18 cellular contexts compared by ENCODE assay signal in genomic region chr1:94562502-94563260, GRCh38. TPM values are rescaled to one million over a fixed set of nuclear protein-coding genes. Genes with fewer than 3 reads are reported as not detected.
DNase-seq lines count a peak whose midpoint lies in the region; ATAC-seq and TF ChIP-seq lines count a peak whose summit lies in the region.
"Had no signal": no experiment of that assay in that cellular context is flagged by ENCODE, and none has a peak within 500 bp of the region (broad histone marks: within the 10 kb centered on the region; RNA-seq: fewer than 3 reads in every experiment).

No MANE protein-coding gene starts in this region.

- H3K4me1 Mint-ChIP-seq in MCF 10A (ENCODE audit: insufficient read depth, unreplicated experiment) (peaks cover 7% of the 10 kb centered on the region), neural crest cell (peaks cover 25% of the 10 kb centered on the region)
- H3K4me1 Mint-ChIP-seq: activated T-helper 17 cell treated with anti-CD3 and anti-CD28 coated beads, Interleukin-2, amount 50 U/mL, for 72 hours; CD14-positive monocyte had no signal

- H3K9me3 Mint-ChIP-seq in MCF 10A (ENCODE audit: unreplicated experiment) (no peaks in the 10 kb centered on the region), neural crest cell (peaks cover 8% of the 10 kb centered on the region)
- H3K9me3 Mint-ChIP-seq: T-helper 1 cell treated with Interleukin-12 subunit alpha and Interleukin-12 subunit beta and Interleukin-4 antibody, amounts not matched to agents 30 μg/mL and 1 μg/mL, for 36 hours had no signal

- intact Hi-C loops in MCF 10A (cut with micrococcal nuclease) (no loop called here), breast epithelium (cut with DNase I; ENCODE audit: low total_unique reads) (loop anchor here (5.0 kb wide), 1 partner anchor 225 kb away; no protein-coding TSS in a partner anchor)

- no peaks in the 10 kb centered on the region for H3K27me3 Mint-ChIP-seq in MCF 10A (ENCODE audit: insufficient read depth, unreplicated experiment)
- H3K27me3 Mint-ChIP-seq in neural crest cell (ENCODE audit: low read depth): no peaks in the 10 kb centered on the region

- no peaks in the 10 kb centered on the region for H3K4me1 ChIP-seq in breast epithelium

- CTCF ChIA-PET in MCF 10A (lab: Yijun Ruan, JAX): no interaction called here

- DNase-seq in MCF 10A (ENCODE audit: unreplicated experiment) (no peak), breast epithelium (ENCODE audit: low spot score in 2 of 2) (no peak), neural crest cell (ENCODE audit: low read depth, low spot score) (peak; percentile 14), T-helper 1 cell (no peak), DMS153 (lab: John Stamatoyannopoulos, UW) (no peak), NAMALWA (ENCODE audit: low spot score) (no peak)
- no peak for DNase-seq in activated CD4-positive, CD25-positive, alpha-beta regulatory T cell treated with anti-CD3 and anti-CD28 coated beads, Interleukin-2, amount 50 U/mL, for 72 hours
- DNase-seq: amygdala, NCI-H1436, NCI-H226 had no signal

- no peaks in the 10 kb centered on the region for H3K27me3 ChIP-seq in breast epithelium

- H3K4me3 Mint-ChIP-seq in MCF 10A (ENCODE audit: unreplicated experiment) (no peak overlapping the region), neural crest cell (no peak overlapping the region)
- H3K4me3 Mint-ChIP-seq: activated T-helper 17 cell treated with anti-CD3 and anti-CD28 coated beads, Interleukin-2, amount 50 U/mL, for 72 hours; CD14-positive monocyte; T-helper 1 cell treated with Interleukin-12 subunit alpha and Interleukin-12 subunit beta and Interleukin-4 antibody, amounts not matched to agents 30 μg/mL and 1 μg/mL, for 36 hours; WTC11 had no signal

- H3K27ac Mint-ChIP-seq in MCF 10A (ENCODE audit: low read depth, unreplicated experiment): peak overlapping the region; percentile 52
- H3K27ac Mint-ChIP-seq in neural crest cell (ENCODE audit: unreplicated experiment): no peak overlapping the region
- H3K27ac Mint-ChIP-seq: activated T-helper 17 cell treated with anti-CD3 and anti-CD28 coated beads, Interleukin-2, amount 50 U/mL, for 72 hours; CD14-positive monocyte; T-helper 1 cell treated with Interleukin-12 subunit alpha and Interleukin-12 subunit beta and Interleukin-4 antibody, amounts not matched to agents 30 μg/mL and 1 μg/mL, for 36 hours; WTC11 had no signal

- peak; percentile 33 for ATAC-seq in esophagus mucosa
- ATAC-seq: activated T-helper 17 cell treated with anti-CD3 and anti-CD28 coated beads, Interleukin-2, amount 50 U/mL, for 72 hours; Right ventricle myocardium inferior; WTC11 had no signal

- TF ChIP-seq CTCF in MCF 10A (IDR thresholded peaks at IDR 0.05; ENCODE audit: unreplicated experiment) (no peak), breast epithelium (IDR thresholded peaks at IDR 0.05) (no peak), neural crest cell (conservative IDR thresholded peaks at IDR 0.05) (no peak)

- peak overlapping the region in 1 of 2 donors; percentile 7 for H3K27ac ChIP-seq in breast epithelium
- H3K27ac ChIP-seq: coronary artery, KMS-11 had no signal

- no peaks in the 10 kb centered on the region for H3K36me3 ChIP-seq in breast epithelium

- no TSS peak for BruUV-seq in MCF 10A (replicated peaks; lab: Mats Ljungman, UMichigan)

- POLR2A ChIA-PET in MCF 10A (lab: Yijun Ruan, JAX): interaction anchor here (0.7 to 1.6 kb wide), 4 partner anchors 13 to 177 kb away, joined by 3 to 5 read pairs (median 4); partner anchors contain the start of gene F3

- H3K4me3 ChIP-seq in breast epithelium: no peak overlapping the region
- H3K4me3 ChIP-seq: coronary artery had no signal

- H3K9me3 ChIP-seq in breast epithelium: no peaks in the 10 kb centered on the region

- no peak for TF ChIP-seq POLR2A in breast epithelium (IDR thresholded peaks at IDR 0.05)

- H3K36me3 Mint-ChIP-seq in MCF 10A (ENCODE audit: insufficient read depth, unreplicated experiment) (peaks cover 6% of the 10 kb centered on the region), neural crest cell (ENCODE audit: low read depth) (peaks cover 6% of the 10 kb centered on the region)
- H3K36me3 Mint-ChIP-seq: CD14-positive monocyte had no signal

RNA-seq across cellular contexts. Expression of gene F3, which starts 21.1 kb away (rescaled TPM):
- total RNA-seq in MCF 10A (2022): 173 and 296 TPM in 2 replicates
- 100 to 1,000 TPM in 2 of 3 donors, 10 to 100 TPM in 1; 61.9 to 115 (median 108) TPM for total RNA-seq in breast epithelium
- 18.4 TPM for total RNA-seq in esophagus mucosa
- 4.4 and 4.6 TPM in 2 replicates for total RNA-seq in neural crest cell
- total RNA-seq: activated T-helper 17 cell treated with anti-CD3 and anti-CD28 coated beads, Interleukin-2, amount 50 U/mL, for 72 hours had no signal
